Comparison of ENCODE assay signal across 22 cellular contexts in the genomic region with DNA sequence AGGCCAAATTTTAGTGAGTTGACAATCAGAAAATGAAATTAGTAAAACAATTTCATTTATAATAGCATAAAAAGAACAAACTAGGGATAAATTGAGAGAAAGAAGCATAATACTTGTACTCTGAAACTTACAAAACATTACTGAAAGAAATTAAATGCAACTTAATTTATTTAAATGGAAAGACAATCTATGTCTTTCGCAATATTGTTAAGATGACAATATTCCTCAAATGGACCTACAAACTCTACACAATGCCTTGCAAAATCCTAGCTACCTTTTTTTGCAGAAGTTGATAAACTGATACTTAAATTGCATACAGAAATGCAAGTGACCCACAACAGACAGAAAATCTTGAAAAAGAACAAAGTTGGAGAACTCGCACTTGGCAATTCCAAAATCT. TPM values are rescaled to one million over a fixed set of nuclear protein-coding genes. Genes with fewer than 3 reads are reported as not detected.
A peak's percentile ranks its signal among the peaks of the same experiment; 100 is the strongest.
DNase-seq lines count a peak whose midpoint lies in the region; ATAC-seq and TF ChIP-seq lines count a peak whose summit lies in the region.
"Had no signal": no experiment of that assay in that cellular context is flagged by ENCODE, and none has a peak within 500 bp of the region (broad histone marks: within the 10 kb centered on the region; RNA-seq: fewer than 3 reads in every experiment).

No MANE protein-coding gene starts in this region.

- in situ Hi-C loops in brain microvascular endothelial cell (cut with HindIII; ENCODE audit: low pct_ligation_motif_present, low sequenced_read_pairs) = no loop called here

- H3K4me3 Mint-ChIP-seq in nephron progenitor cell = no peak overlapping the region
- H3K4me3 Mint-ChIP-seq: CD8-positive, alpha-beta T cell had no signal

- no peaks in the 10 kb centered on the region for H3K27me3 Mint-ChIP-seq in nephron progenitor cell (ENCODE audit: low read depth, poor library complexity)

- peaks cover 80% of the 10 kb centered on the region for H3K79me2 ChIP-seq in ACC112 (ENCODE audit: control insufficient read depth, insufficient read depth, low read length, unreplicated experiment)

- H3K27me3 ChIP-seq in ACC112 (ENCODE audit: insufficient read depth, low read length) (no peaks in the 10 kb centered on the region), brain microvascular endothelial cell (replicated peaks) (no peaks in the 10 kb centered on the region)
- H3K27me3 ChIP-seq: BLaER1 treated with 17β-estradiol and CSF1 and Interleukin-3, amounts not matched to agents 10 nM and 100 nM had no signal

- peaks cover 90% of the 10 kb centered on the region for H3K4me1 ChIP-seq in ACC112 (ENCODE audit: control insufficient read depth, insufficient read depth, low read length, unreplicated experiment)

- H3K36me3 Mint-ChIP-seq in nephron progenitor cell (ENCODE audit: low read depth) = peaks cover 24% of the 10 kb centered on the region

- H3K27ac ChIP-seq in ACC112 (ENCODE audit: low read depth, low read length) (peak overlapping the region; percentile 86), brain microvascular endothelial cell (peak overlapping the region; percentile 70)
- H3K27ac ChIP-seq: BLaER1 treated with 17β-estradiol and CSF1 and Interleukin-3, amounts not matched to agents 10 nM and 100 nM; RWPE1 had no signal

- no peak overlapping the region for H3K27ac Mint-ChIP-seq in nephron progenitor cell

- intact Hi-C loops in posterior vena cava (cut with DNase I) = no loop called here

- no peak for ATAC-seq in left lobe of liver
- ATAC-seq: CD8-positive, alpha-beta T cell had no signal

- H2AFZ ChIP-seq in ACC112 (ENCODE audit: low read length, unreplicated experiment) = no peak overlapping the region

- no peaks in the 10 kb centered on the region for H3K4me1 Mint-ChIP-seq in nephron progenitor cell

- H3K4me3 ChIP-seq in ACC112 (ENCODE audit: low read depth, low read length) (peak overlapping the region; percentile 35; the same call in 1 of the 2 replicates), brain microvascular endothelial cell (ENCODE audit: low read depth, low read length) (no peak overlapping the region)
- H3K4me3 ChIP-seq: BLaER1 treated with 17β-estradiol and CSF1 and Interleukin-3, amounts not matched to agents 10 nM and 100 nM had no signal

- H3K9me3 Mint-ChIP-seq in nephron progenitor cell = no peaks in the 10 kb centered on the region
- H3K9me3 Mint-ChIP-seq: CD8-positive, alpha-beta T cell had no signal

- TF ChIP-seq CTCF in brain microvascular endothelial cell (IDR thresholded peaks at IDR 0.05; ENCODE audit: low read depth, low read length, missing control alignments) (no peak), nephron progenitor cell (IDR thresholded peaks at IDR 0.05) (no peak)

- H3K36me3 ChIP-seq in ACC112 (ENCODE audit: insufficient read depth, low read length) (peaks cover 43% of the 10 kb centered on the region), brain microvascular endothelial cell (replicated peaks) (peaks cover 7% of the 10 kb centered on the region)

- peak; percentile 22 to 30 for DNase-seq in AML-193 (lab: John Stamatoyannopoulos, UW)
- DNase-seq in MV-4-11 (lab: John Stamatoyannopoulos, UW) = peak; percentile 10
- DNase-seq in brain microvascular endothelial cell = no peak
- DNase-seq in left lobe of liver (ENCODE audit: low spot score) = no peak
- DNase-seq in nephron progenitor cell = no peak
- no peak for DNase-seq in posterior vena cava (ENCODE audit: low spot score)
- DNase-seq in NCI-H1092 treated with DMSO at 0.1 percent for 48 hours (lab: John Stamatoyannopoulos, UW) = no peak
- DNase-seq: Calu3; CD8-positive, alpha-beta T cell; DMS153; MM.1S; NCI-H1694; NCI-H2081; NCI-H2171; NCI-H345; NCI-H524; NCI-H774; NK-92 treated with Interleukin-12 subunit alpha and Interleukin-12 subunit beta, amount 100 ng/mL, for 24 hours; SIG-M5 had no signal

RNA-seq across cellular contexts. Expression of gene EPG5, which starts 9.1 kb away (rescaled TPM):
- total RNA-seq in left lobe of liver (10.9 TPM), posterior vena cava (10 to 100 TPM; 20.1 to 20.2 TPM)

Comparison
In these comparisons a context has a peak if more than half of its experiments do, and no peak if none do; other contexts are left out.
1. DNase-seq: peak in AML-193 (2 of 2) and MV-4-11 (single experiment); none in brain microvascular endothelial cell (single experiment), left lobe of liver (single experiment), nephron progenitor cell (single experiment), posterior vena cava (single experiment) and NCI-H1092 treated with DMSO at 0.1 percent for 48 hours (single experiment).